In genomic region chr7:98483276-98483963, GRCh38 we compare ENCODE assay signal across 17 cellular contexts.
"Had no signal": no experiment of that assay in that cellular context is flagged by ENCODE, and none has a peak within 500 bp of the region (broad histone marks: within the 10 kb centered on the region; RNA-seq: fewer than 3 reads in every experiment).

No MANE protein-coding gene starts in this region.

- H3K27ac Mint-ChIP-seq: dendritic cell treated with granulocyte-macrophage colony-stimulating factor and Interleukin-4, amounts not matched to agents 40 ng/mL and 50 ng/mL, for 4 days had no signal

- H3K9me3 Mint-ChIP-seq: neural crest cell had no signal

- H3K4me1 ChIP-seq: foreskin keratinocyte, lower lobe of right lung, stomach, testis had no signal

- H3K27me3 Mint-ChIP-seq: dendritic cell treated with granulocyte-macrophage colony-stimulating factor and Interleukin-4, amounts not matched to agents 40 ng/mL and 50 ng/mL, for 4 days had no signal

- ATAC-seq: foreskin keratinocyte, left cardiac atrium, lower lobe of right lung, sciatic nerve had no signal

- H3K4me3 ChIP-seq: lower lobe of right lung, ovary, stomach, testis had no signal

- H3K27me3 ChIP-seq: foreskin keratinocyte, ovary, testis had no signal

- DNase-seq: activated CD4-positive, alpha-beta T cell treated with anti-CD3 and anti-CD28 coated beads for 1 hour; activated CD4-positive, alpha-beta T cell treated with anti-CD3 and anti-CD28 coated beads, Interleukin-2, amount 50 U/mL, for 4 hours; activated naive CD4-positive, alpha-beta T cell treated with Interleukin-2 at 50 U/mL for 16 hours; activated T-cell treated with anti-CD3 and anti-CD28 coated beads for 4 hours; effector memory CD4-positive, alpha-beta T cell; foreskin keratinocyte; left cardiac atrium; lower lobe of right lung; midbrain; ovary; stimulated activated CD4-positive, alpha-beta T cell treated with anti-CD3 and anti-CD28 coated beads, Interleukin-1b, Interleukin-23, amount 100 ng/mL, for 48 hours; stomach; T-helper 9 cell; testis had no signal

- H3K36me3 ChIP-seq: lower lobe of right lung, ovary, stomach had no signal

- H3K4me1 Mint-ChIP-seq: neural crest cell had no signal

- H3K27ac ChIP-seq: foreskin keratinocyte, lower lobe of right lung, ovary, stomach, testis had no signal

- H3K9me3 ChIP-seq: lower lobe of right lung, ovary, testis had no signal

- H3K4me3 Mint-ChIP-seq: dendritic cell treated with granulocyte-macrophage colony-stimulating factor and Interleukin-4, amounts not matched to agents 40 ng/mL and 50 ng/mL, for 4 days; neural crest cell had no signal
